1 cellular context compared by ENCODE assay signal in the genomic region with DNA sequence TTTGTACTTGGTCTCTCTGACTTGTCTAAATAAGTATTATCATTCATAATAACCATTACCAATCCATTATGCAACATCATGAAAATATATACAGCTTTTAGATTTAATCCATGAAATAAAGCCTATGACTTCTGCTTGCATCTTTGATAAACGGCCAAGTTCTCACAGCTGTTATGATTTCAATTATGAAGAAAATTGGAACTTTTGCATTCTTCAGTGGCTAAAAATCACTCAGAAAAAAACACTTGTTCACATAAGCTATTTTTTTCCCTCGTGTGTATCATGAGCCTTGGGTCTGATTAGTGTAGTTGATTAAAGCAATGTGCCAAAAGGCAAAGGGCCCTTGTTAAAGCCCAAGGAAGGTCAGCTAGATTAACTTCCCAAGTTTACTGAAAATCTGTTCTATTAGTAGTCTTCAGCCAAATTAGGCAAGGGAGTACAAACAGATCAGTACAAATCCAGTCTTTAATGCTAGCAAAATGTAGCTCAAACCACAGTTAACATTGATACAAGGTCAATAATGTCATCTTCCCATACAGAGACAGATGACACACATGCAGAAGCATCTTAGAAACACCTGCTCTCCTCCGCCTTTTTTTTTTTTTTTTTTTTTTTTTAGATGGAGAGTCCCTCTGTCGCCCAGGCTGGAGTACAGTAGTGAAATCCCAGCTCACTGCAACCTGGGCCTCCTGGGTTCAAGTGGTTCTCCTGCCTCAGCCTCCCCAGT.
TF ChIP-seq lines count a peak whose summit lies in the region.

No MANE protein-coding gene starts in this region.

TF ChIP-seq in GM12878, 131 proteins besides CTCF, POLR2A, EP300 and RAD21 (continued from another document):
- TF ChIP-seq, protein P1, sequence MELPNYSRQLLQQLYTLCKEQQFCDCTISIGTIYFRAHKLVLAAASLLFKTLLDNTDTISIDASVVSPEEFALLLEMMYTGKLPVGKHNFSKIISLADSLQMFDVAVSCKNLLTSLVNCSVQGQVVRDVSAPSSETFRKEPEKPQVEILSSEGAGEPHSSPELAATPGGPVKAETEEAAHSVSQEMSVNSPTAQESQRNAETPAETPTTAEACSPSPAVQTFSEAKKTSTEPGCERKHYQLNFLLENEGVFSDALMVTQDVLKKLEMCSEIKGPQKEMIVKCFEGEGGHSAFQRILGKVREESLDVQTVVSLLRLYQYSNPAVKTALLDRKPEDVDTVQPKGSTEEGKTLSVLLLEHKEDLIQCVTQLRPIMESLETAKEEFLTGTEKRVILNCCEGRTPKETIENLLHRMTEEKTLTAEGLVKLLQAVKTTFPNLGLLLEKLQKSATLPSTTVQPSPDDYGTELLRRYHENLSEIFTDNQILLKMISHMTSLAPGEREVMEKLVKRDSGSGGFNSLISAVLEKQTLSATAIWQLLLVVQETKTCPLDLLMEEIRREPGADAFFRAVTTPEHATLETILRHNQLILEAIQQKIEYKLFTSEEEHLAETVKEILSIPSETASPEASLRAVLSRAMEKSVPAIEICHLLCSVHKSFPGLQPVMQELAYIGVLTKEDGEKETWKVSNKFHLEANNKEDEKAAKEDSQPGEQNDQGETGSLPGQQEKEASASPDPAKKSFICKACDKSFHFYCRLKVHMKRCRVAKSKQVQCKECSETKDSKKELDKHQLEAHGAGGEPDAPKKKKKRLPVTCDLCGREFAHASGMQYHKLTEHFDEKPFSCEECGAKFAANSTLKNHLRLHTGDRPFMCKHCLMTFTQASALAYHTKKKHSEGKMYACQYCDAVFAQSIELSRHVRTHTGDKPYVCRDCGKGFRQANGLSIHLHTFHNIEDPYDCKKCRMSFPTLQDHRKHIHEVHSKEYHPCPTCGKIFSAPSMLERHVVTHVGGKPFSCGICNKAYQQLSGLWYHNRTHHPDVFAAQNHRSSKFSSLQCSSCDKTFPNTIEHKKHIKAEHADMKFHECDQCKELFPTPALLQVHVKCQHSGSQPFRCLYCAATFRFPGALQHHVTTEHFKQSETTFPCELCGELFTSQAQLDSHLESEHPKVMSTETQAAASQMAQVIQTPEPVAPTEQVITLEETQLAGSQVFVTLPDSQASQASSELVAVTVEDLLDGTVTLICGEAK (IDR thresholded peaks at IDR 0.05; ENCODE audit: borderline replicate concordance) = no peak
- TF ChIP-seq, protein P2, sequence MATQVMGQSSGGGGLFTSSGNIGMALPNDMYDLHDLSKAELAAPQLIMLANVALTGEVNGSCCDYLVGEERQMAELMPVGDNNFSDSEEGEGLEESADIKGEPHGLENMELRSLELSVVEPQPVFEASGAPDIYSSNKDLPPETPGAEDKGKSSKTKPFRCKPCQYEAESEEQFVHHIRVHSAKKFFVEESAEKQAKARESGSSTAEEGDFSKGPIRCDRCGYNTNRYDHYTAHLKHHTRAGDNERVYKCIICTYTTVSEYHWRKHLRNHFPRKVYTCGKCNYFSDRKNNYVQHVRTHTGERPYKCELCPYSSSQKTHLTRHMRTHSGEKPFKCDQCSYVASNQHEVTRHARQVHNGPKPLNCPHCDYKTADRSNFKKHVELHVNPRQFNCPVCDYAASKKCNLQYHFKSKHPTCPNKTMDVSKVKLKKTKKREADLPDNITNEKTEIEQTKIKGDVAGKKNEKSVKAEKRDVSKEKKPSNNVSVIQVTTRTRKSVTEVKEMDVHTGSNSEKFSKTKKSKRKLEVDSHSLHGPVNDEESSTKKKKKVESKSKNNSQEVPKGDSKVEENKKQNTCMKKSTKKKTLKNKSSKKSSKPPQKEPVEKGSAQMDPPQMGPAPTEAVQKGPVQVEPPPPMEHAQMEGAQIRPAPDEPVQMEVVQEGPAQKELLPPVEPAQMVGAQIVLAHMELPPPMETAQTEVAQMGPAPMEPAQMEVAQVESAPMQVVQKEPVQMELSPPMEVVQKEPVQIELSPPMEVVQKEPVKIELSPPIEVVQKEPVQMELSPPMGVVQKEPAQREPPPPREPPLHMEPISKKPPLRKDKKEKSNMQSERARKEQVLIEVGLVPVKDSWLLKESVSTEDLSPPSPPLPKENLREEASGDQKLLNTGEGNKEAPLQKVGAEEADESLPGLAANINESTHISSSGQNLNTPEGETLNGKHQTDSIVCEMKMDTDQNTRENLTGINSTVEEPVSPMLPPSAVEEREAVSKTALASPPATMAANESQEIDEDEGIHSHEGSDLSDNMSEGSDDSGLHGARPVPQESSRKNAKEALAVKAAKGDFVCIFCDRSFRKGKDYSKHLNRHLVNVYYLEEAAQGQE (IDR thresholded peaks at IDR 0.05; ENCODE audit: low read depth, low read length) = no peak
- TF ChIP-seq POLR2AphosphoS2 (IDR thresholded peaks at IDR 0.05; ENCODE audit: low read depth, low read length) = no peak
- TF ChIP-seq, protein P3, sequence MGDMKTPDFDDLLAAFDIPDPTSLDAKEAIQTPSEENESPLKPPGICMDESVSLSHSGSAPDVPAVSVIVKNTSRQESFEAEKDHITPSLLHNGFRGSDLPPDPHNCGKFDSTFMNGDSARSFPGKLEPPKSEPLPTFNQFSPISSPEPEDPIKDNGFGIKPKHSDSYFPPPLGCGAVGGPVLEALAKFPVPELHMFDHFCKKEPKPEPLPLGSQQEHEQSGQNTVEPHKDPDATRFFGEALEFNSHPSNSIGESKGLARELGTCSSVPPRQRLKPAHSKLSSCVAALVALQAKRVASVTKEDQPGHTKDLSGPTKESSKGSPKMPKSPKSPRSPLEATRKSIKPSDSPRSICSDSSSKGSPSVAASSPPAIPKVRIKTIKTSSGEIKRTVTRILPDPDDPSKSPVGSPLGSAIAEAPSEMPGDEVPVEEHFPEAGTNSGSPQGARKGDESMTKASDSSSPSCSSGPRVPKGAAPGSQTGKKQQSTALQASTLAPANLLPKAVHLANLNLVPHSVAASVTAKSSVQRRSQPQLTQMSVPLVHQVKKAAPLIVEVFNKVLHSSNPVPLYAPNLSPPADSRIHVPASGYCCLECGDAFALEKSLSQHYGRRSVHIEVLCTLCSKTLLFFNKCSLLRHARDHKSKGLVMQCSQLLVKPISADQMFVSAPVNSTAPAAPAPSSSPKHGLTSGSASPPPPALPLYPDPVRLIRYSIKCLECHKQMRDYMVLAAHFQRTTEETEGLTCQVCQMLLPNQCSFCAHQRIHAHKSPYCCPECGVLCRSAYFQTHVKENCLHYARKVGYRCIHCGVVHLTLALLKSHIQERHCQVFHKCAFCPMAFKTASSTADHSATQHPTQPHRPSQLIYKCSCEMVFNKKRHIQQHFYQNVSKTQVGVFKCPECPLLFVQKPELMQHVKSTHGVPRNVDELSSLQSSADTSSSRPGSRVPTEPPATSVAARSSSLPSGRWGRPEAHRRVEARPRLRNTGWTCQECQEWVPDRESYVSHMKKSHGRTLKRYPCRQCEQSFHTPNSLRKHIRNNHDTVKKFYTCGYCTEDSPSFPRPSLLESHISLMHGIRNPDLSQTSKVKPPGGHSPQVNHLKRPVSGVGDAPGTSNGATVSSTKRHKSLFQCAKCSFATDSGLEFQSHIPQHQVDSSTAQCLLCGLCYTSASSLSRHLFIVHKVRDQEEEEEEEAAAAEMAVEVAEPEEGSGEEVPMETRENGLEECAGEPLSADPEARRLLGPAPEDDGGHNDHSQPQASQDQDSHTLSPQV (IDR thresholded peaks at IDR 0.05) = no peak
